Comparison of ENCODE assay signal across 14 cellular contexts in genomic region chr1:183163311-183163710, GRCh38. TPM values are rescaled to one million over a fixed set of nuclear protein-coding genes. Genes with fewer than 3 reads are reported as not detected.
DNase-seq lines count a peak whose midpoint lies in the region; ATAC-seq, FAIRE-seq and TF ChIP-seq lines count a peak whose summit lies in the region.
"Had no signal": no experiment of that assay in that cellular context is flagged by ENCODE, and none has a peak within 500 bp of the region (broad histone marks: within the 10 kb centered on the region; RNA-seq: fewer than 3 reads in every experiment).

No MANE protein-coding gene starts in this region.

- intact Hi-C loops in OCI-LY7 (cut with micrococcal nuclease; ENCODE audit: unreplicated experiment): no loop called here

- H2AFZ ChIP-seq in OCI-LY7 (ENCODE audit: low read length): no peak overlapping the region

- H4K20me1 ChIP-seq in OCI-LY7 (ENCODE audit: insufficient read depth, low read length): no peaks in the 10 kb centered on the region

- no TSS peak for BruUV-seq in OCI-LY7 (replicated peaks; lab: Mats Ljungman, UMichigan)

- no peaks in the 10 kb centered on the region for H3K9me2 ChIP-seq in OCI-LY7 (ENCODE audit: insufficient read depth, low read length)

- H3K4me2 ChIP-seq in OCI-LY7 (ENCODE audit: low read length): no peak overlapping the region

- no peak for ATAC-seq in GM18498 (IDR thresholded peaks at IDR 0.05; ENCODE audit: unreplicated experiment)
- ATAC-seq: heart right ventricle had no signal

- no peaks in the 10 kb centered on the region for H3K9me3 ChIP-seq in OCI-LY7 (ENCODE audit: low read length)
- H3K9me3 ChIP-seq: heart right ventricle, prostate gland, testis had no signal

- CTCF ChIA-PET in OCI-LY7 (lab: Charles Lee; ENCODE audit: unreplicated experiment): no interaction called here

- DNase-seq in AG20443 (ENCODE audit: low spot score) (peak; percentile 53), HTR-8/SVneo (ENCODE audit: insufficient read length, low spot score) (peak; percentile 73), amniotic stem cell (lab: John Stamatoyannopoulos, UW) (peak; percentile 45), hepatic stellate cell (ENCODE audit: low spot score) (peak; percentile 70), activated gamma-delta T cell treated with Interleukin-2 at 50 U/mL for 16 hours (no peak), OCI-LY7 (ENCODE audit: low spot score) (no peak), NCI-H2171 treated with DMSO at 0.1 percent for 48 hours (lab: John Stamatoyannopoulos, UW) (no peak)
- DNase-seq: central memory CD4-positive, alpha-beta T cell; heart right ventricle; testis had no signal

- H3K4me1 ChIP-seq in OCI-LY7 (ENCODE audit: insufficient read depth, low read length, poor library complexity, severe bottlenecking): no peaks in the 10 kb centered on the region
- H3K4me1 ChIP-seq: heart right ventricle, prostate gland, testis had no signal

- H3K36me3 ChIP-seq in OCI-LY7 (ENCODE audit: insufficient read depth, low read length): no peaks in the 10 kb centered on the region
- H3K36me3 ChIP-seq: heart right ventricle, prostate gland had no signal

- no peak overlapping the region for H3K4me3 ChIP-seq in OCI-LY7 (ENCODE audit: low read depth, low read length, poor library complexity, severe bottlenecking)
- H3K4me3 ChIP-seq: heart right ventricle, prostate gland, testis had no signal

- no peaks in the 10 kb centered on the region for H3K79me2 ChIP-seq in OCI-LY7 (ENCODE audit: insufficient read depth, low read depth, low read length)

- POLR2A ChIA-PET in OCI-LY7 (lab: Charles Lee): no interaction called here

- no peak for FAIRE-seq in HTR-8/SVneo (lab: Jason Lieb, UNC)
- FAIRE-seq: GM12891 had no signal

- TF ChIP-seq CTCF in OCI-LY7 (conservative IDR thresholded peaks at IDR 0.05; ENCODE audit: low read length): no peak

- no peak overlapping the region for H3K27ac ChIP-seq in OCI-LY7 (ENCODE audit: low read depth, low read length, poor library complexity, severe bottlenecking)
- H3K27ac ChIP-seq: heart right ventricle, HL-60, prostate gland, testis had no signal

RNA-seq across cellular contexts. Expression of gene LAMC2, which starts 22.8 kb away (rescaled TPM):
- total RNA-seq in OCI-LY7 (2014; rRNA removed; shearing (Covaris generic)): not detected in 2 replicates
- total RNA-seq in OCI-LY7 (2022): 0.38 and 0.63 TPM in 2 replicates

Comparison
In these comparisons a context has a peak if more than half of its experiments do, and no peak if none do; other contexts are left out.
1. DNase-seq: peak in AG20443 (single experiment), HTR-8/SVneo (single experiment), amniotic stem cell (single experiment) and hepatic stellate cell (single experiment); none in activated gamma-delta T cell treated with Interleukin-2 at 50 U/mL for 16 hours (single experiment), OCI-LY7 (single experiment) and NCI-H2171 treated with DMSO at 0.1 percent for 48 hours (single experiment).